ENCODE assay signal across 25 cellular contexts in the genomic region with DNA sequence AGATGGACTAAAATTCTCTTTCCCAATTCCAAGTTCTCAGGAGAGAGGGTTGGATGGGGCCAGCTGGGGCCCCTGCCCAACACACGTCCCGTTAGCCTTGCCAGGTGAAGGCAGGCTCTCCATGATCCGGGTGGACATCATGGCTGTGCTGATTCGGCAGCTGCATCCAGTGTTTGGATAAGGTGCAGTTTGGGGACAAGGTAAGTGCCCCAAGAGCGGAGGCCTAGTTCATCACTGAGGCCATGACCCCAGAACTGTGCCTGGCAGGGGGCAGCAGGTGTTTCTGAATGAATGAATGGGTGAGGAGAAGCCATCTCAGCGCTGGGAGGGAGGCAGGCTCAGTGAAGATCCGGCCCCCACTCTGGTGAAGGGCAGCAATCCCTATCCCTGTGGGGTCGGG.
DNase-seq lines count a peak whose midpoint lies in the region; ATAC-seq and TF ChIP-seq lines count a peak whose summit lies in the region.
"Had no signal": no experiment of that assay in that cellular context is flagged by ENCODE, and none has a peak within 500 bp of the region (broad histone marks: within the 10 kb centered on the region; RNA-seq: fewer than 3 reads in every experiment).

No MANE protein-coding gene starts in this region.

- H3K4me1 ChIP-seq in trophoblast cell (ENCODE audit: control insufficient read depth in 1 of 2, insufficient read depth in 2 of 2, low read length in 2 of 2) = no peaks in the 10 kb centered on the region
- H3K4me1 ChIP-seq: BE2C had no signal

- peaks cover 2% of the 10 kb centered on the region for H3K9me3 Mint-ChIP-seq in chondrocyte (ENCODE audit: low read depth)
- peaks cover 2% of the 10 kb centered on the region for H3K9me3 Mint-ChIP-seq in neural crest cell
- H3K9me3 Mint-ChIP-seq in activated CD8-positive, alpha-beta memory T cell treated with anti-CD3 and anti-CD28 coated beads, Interleukin-2, amount 10 ng/mL, durations not matched to agents 7 days and 5 days (ENCODE audit: low read depth) = no peaks in the 10 kb centered on the region
- H3K9me3 Mint-ChIP-seq: CD14-positive monocyte; CD4-positive, alpha-beta memory T cell; CD8-positive, alpha-beta memory T cell had no signal

- no peak overlapping the region for H2BK5ac ChIP-seq in trophoblast cell (ENCODE audit: low read depth, low read length, poor library complexity)

- no peak for ATAC-seq in HG03097 (IDR thresholded peaks at IDR 0.05; ENCODE audit: low FRiP score, unreplicated experiment)
- ATAC-seq in activated CD8-positive, alpha-beta memory T cell treated with anti-CD3 and anti-CD28 coated beads, Interleukin-2, amount 10 ng/mL, durations not matched to agents 7 days and 5 days = no peak
- ATAC-seq in HG02610 (IDR thresholded peaks at IDR 0.05; ENCODE audit: unreplicated experiment) = no peak
- ATAC-seq: GM12878 had no signal

- no peak overlapping the region for H4K12ac ChIP-seq in trophoblast cell (ENCODE audit: low read depth, low read length)

- TF ChIP-seq CTCF in GM13976 (IDR thresholded peaks at IDR 0.05; ENCODE audit: borderline replicate concordance, control extremely low read depth, extremely low read depth, insufficient read depth, missing control alignments) (no peak), chondrocyte (IDR thresholded peaks at IDR 0.05) (no peak), neural crest cell (conservative IDR thresholded peaks at IDR 0.05) (no peak)

- no peak overlapping the region for H2AFZ ChIP-seq in trophoblast cell (ENCODE audit: insufficient read depth, low read length, poor library complexity)

- H3K18ac ChIP-seq in trophoblast cell (ENCODE audit: low read length) = no peak overlapping the region

- H3K36me3 Mint-ChIP-seq in chondrocyte (ENCODE audit: low read depth) (no peaks in the 10 kb centered on the region), neural crest cell (ENCODE audit: low read depth) (peaks cover 3% of the 10 kb centered on the region)
- H3K36me3 Mint-ChIP-seq in activated CD8-positive, alpha-beta memory T cell treated with anti-CD3 and anti-CD28 coated beads, Interleukin-2, amount 10 ng/mL, durations not matched to agents 7 days and 5 days = no peaks in the 10 kb centered on the region
- H3K36me3 Mint-ChIP-seq: CD14-positive monocyte; CD4-positive, alpha-beta memory T cell; CD4-positive, CD25-positive, alpha-beta regulatory T cell; CD8-positive, alpha-beta memory T cell had no signal

- CTCF ChIA-PET in activated CD8-positive, alpha-beta memory T cell treated with anti-CD3 and anti-CD28 coated beads, Interleukin-2, amount 10 ng/mL, durations not matched to agents 7 days and 5 days (lab: Charles Lee) = no interaction called here

- no peaks in the 10 kb centered on the region for H3K79me1 ChIP-seq in trophoblast cell (ENCODE audit: low read length)

- no peak overlapping the region for H3K9ac ChIP-seq in trophoblast cell (ENCODE audit: low read length)
- H3K9ac ChIP-seq: BLaER1 had no signal

- H3K14ac ChIP-seq in trophoblast cell (ENCODE audit: low read length) = no peak overlapping the region

- no peak overlapping the region for H4K91ac ChIP-seq in trophoblast cell (ENCODE audit: low read depth, low read length)

- H3K4me3 Mint-ChIP-seq in chondrocyte (ENCODE audit: unreplicated experiment) = no peak overlapping the region
- no peak overlapping the region for H3K4me3 Mint-ChIP-seq in neural crest cell
- H3K4me3 Mint-ChIP-seq in activated CD8-positive, alpha-beta memory T cell treated with anti-CD3 and anti-CD28 coated beads, Interleukin-2, amount 10 ng/mL, durations not matched to agents 7 days and 5 days = no peak overlapping the region
- H3K4me3 Mint-ChIP-seq: CD14-positive monocyte; CD4-positive, alpha-beta memory T cell; CD4-positive, CD25-positive, alpha-beta regulatory T cell; CD8-positive, alpha-beta memory T cell had no signal

- no CpG with 5 or more reads among the region's 8 CpGs for WGBS in trophoblast cell (ENCODE audit: extremely low coverage, insufficient coverage, insufficient read length)

- no peak overlapping the region for H2AK5ac ChIP-seq in trophoblast cell (ENCODE audit: low read length)

- H2BK12ac ChIP-seq in trophoblast cell (ENCODE audit: low read length) = no peak overlapping the region

- H3K27ac Mint-ChIP-seq in chondrocyte (ENCODE audit: unreplicated experiment) = no peak overlapping the region
- H3K27ac Mint-ChIP-seq in neural crest cell (ENCODE audit: unreplicated experiment) = peak overlapping the region; percentile 50
- H3K27ac Mint-ChIP-seq in activated CD8-positive, alpha-beta memory T cell treated with anti-CD3 and anti-CD28 coated beads, Interleukin-2, amount 10 ng/mL, durations not matched to agents 7 days and 5 days = no peak overlapping the region
- H3K27ac Mint-ChIP-seq: CD14-positive monocyte; CD4-positive, alpha-beta memory T cell; CD4-positive, CD25-positive, alpha-beta regulatory T cell; CD8-positive, alpha-beta memory T cell had no signal

- H4K8ac ChIP-seq in trophoblast cell (ENCODE audit: low read depth, low read length) = no peak overlapping the region

- H2BK120ac ChIP-seq in trophoblast cell (ENCODE audit: insufficient read depth, low read length, poor library complexity) = no peak overlapping the region

- peaks cover 3% of the 10 kb centered on the region for H3K27me3 ChIP-seq in trophoblast cell (ENCODE audit: insufficient read depth, low read length)
- H3K27me3 ChIP-seq: BE2C, BLaER1 had no signal

- peaks cover 81% of the 10 kb centered on the region for H3K9me3 ChIP-seq in trophoblast cell (ENCODE audit: insufficient read depth, low read depth, low read length)
- H3K9me3 ChIP-seq: BE2C, BLaER1 had no signal

- H3K36me3 ChIP-seq in trophoblast cell (ENCODE audit: control insufficient read depth in 1 of 2, insufficient read depth in 2 of 2, low read length in 2 of 2) = no peaks in the 10 kb centered on the region
- H3K36me3 ChIP-seq: BE2C, BLaER1 had no signal

- H3K23ac ChIP-seq in trophoblast cell (ENCODE audit: low read length) = no peak overlapping the region

- peak; percentile 25 for DNase-seq in GM13976 (ENCODE audit: low spot score)
- peak; percentile 59 for DNase-seq in chondrocyte (ENCODE audit: low spot score)
- DNase-seq in neural crest cell (ENCODE audit: low read depth, low spot score) = no peak
- DNase-seq in trophoblast cell = no peak
- DNase-seq in activated CD8-positive, alpha-beta memory T cell treated with anti-CD3 and anti-CD28 coated beads, Interleukin-2, amount 10 ng/mL, durations not matched to agents 7 days and 5 days = no peak
- DNase-seq in DMS53 (lab: John Stamatoyannopoulos, UW) = no peak
- DNase-seq: 8988T; ACHN; BE2C; C1 segment of cervical spinal cord; CD4-positive, alpha-beta memory T cell; CD4-positive, CD25-positive, alpha-beta regulatory T cell; COR-L47; DMS 273 treated with DMSO at 0.1 percent for 48 hours; DMS153; DMS79; DND-41; EL; GDM1 had no signal

- H3K79me2 ChIP-seq in trophoblast cell (ENCODE audit: control insufficient read depth, insufficient read depth, low read length, poor library complexity) = no peaks in the 10 kb centered on the region

- peaks cover 19% of the 10 kb centered on the region for H3K27me3 Mint-ChIP-seq in chondrocyte (ENCODE audit: low read depth)
- H3K27me3 Mint-ChIP-seq in neural crest cell (ENCODE audit: low read depth) = peaks cover 25% of the 10 kb centered on the region
- H3K27me3 Mint-ChIP-seq in activated CD8-positive, alpha-beta memory T cell treated with anti-CD3 and anti-CD28 coated beads, Interleukin-2, amount 10 ng/mL, durations not matched to agents 7 days and 5 days = no peaks in the 10 kb centered on the region
- H3K27me3 Mint-ChIP-seq: CD4-positive, CD25-positive, alpha-beta regulatory T cell had no signal

- H3K4me1 Mint-ChIP-seq in chondrocyte (ENCODE audit: low read depth) (no peaks in the 10 kb centered on the region), neural crest cell (no peaks in the 10 kb centered on the region)
- no peaks in the 10 kb centered on the region for H3K4me1 Mint-ChIP-seq in activated CD8-positive, alpha-beta memory T cell treated with anti-CD3 and anti-CD28 coated beads, Interleukin-2, amount 10 ng/mL, durations not matched to agents 7 days and 5 days
- H3K4me1 Mint-ChIP-seq: CD14-positive monocyte; CD4-positive, alpha-beta memory T cell; CD4-positive, CD25-positive, alpha-beta regulatory T cell; CD8-positive, alpha-beta memory T cell had no signal

- H3K4ac ChIP-seq in trophoblast cell (ENCODE audit: low read depth, low read length) = no peak overlapping the region

- no peak overlapping the region for H3K4me2 ChIP-seq in trophoblast cell (ENCODE audit: low read length)
- H3K4me2 ChIP-seq: BLaER1 had no signal

- no peak overlapping the region for H3K27ac ChIP-seq in trophoblast cell (ENCODE audit: low read depth, low read length)
- H3K27ac ChIP-seq: BLaER1 had no signal

- in situ Hi-C loops in GM13976 (cut with MboI; ENCODE audit: low sequenced_read_pairs, unreplicated experiment) = no loop called here

- peak overlapping the region; percentile 10 for H3K4me3 ChIP-seq in trophoblast cell (ENCODE audit: low read depth, low read length)
- H3K4me3 ChIP-seq: BLaER1, GM12878 had no signal

Comparison
In these comparisons a context has a peak if more than half of its experiments do, and no peak if none do; other contexts are left out.
1. DNase-seq: peak in GM13976 (single experiment) and chondrocyte (single experiment); none in neural crest cell (single experiment), trophoblast cell (0 of 2), activated CD8-positive, alpha-beta memory T cell treated with anti-CD3 and anti-CD28 coated beads, Interleukin-2, amount 10 ng/mL, durations not matched to agents 7 days and 5 days (single experiment) and DMS53 (single experiment).